Comparison of ENCODE assay signal across 7 cellular contexts in genomic region chr1:219933763-219934162, GRCh38. TPM values are rescaled to one million over a fixed set of nuclear protein-coding genes. Genes with fewer than 3 reads are reported as not detected.
"Had no signal": no experiment of that assay in that cellular context is flagged by ENCODE, and none has a peak within 500 bp of the region (broad histone marks: within the 10 kb centered on the region; RNA-seq: fewer than 3 reads in every experiment).

No MANE protein-coding gene starts in this region.

RNA-seq across cellular contexts. Expression of gene SLC30A10, which starts 5.4 kb away (rescaled TPM):
- total RNA-seq: subcutaneous adipose tissue, thoracic aorta, upper lobe of left lung, upper lobe of right lung, ureter had no signal
- polyA plus RNA-seq: stomach, urinary bladder had no signal
